ENCODE assay signal across 31 cellular contexts in genomic region chr1:4212796-4213195, GRCh38.
"Had no signal": no experiment of that assay in that cellular context is flagged by ENCODE, and none has a peak within 500 bp of the region (broad histone marks: within the 10 kb centered on the region; RNA-seq: fewer than 3 reads in every experiment).

No MANE protein-coding gene starts in this region.

- H3K4me1 Mint-ChIP-seq: immature natural killer cell; mesothelial cell of epicardium; naive B cell; natural killer cell; stimulated activated naive B cell treated with anti-CD40 and anti-IgM and Interleukin-4, amounts not matched to agents 10 μg/mL and 1 μg/mL and 100 μg/mL, for 72 hours had no signal

- DNase-seq: hypothalamus; immature natural killer cell; kidney; left colon; left lung; lower lobe of right lung; mammary epithelial cell; mesenchymal stem cell; naive B cell; natural killer cell; occipital lobe; ovary; retina; right cardiac atrium; stimulated activated CD4-positive, alpha-beta T cell treated with anti-CD3 and anti-CD28 coated beads, Interleukin-12 subunit alpha, Interleukin-12 subunit beta, amount 100 ng/mL, for 4 hours; stimulated activated CD4-positive, alpha-beta T cell treated with anti-CD3 and anti-CD28 coated beads, Interleukin-15, amount 100 ng/mL, for 24 hours; stimulated activated CD4-positive, alpha-beta T cell treated with anti-CD3 and anti-CD28 coated beads, Interleukin-2, amount 100 ng/mL, for 24 hours; stimulated activated CD4-positive, alpha-beta T cell treated with anti-CD3 and anti-CD28 coated beads, Interleukin-4, amount 100 ng/mL, for 1 hour; stimulated activated naive B cell treated with anti-CD40 and anti-IgM and Interleukin-4, amounts not matched to agents 10 μg/mL and 1 μg/mL and 100 μg/mL, for 72 hours; stimulated activated naive CD8-positive, alpha-beta T cell treated with anti-CD3 and anti-CD28 coated beads, Interleukin-15, Interleukin-2, amounts not matched to agents 100 U/mL and 50 U/mL, for 24 hours; stomach; testis; thyroid gland; transverse colon; upper lobe of left lung had no signal

- ATAC-seq: left colon; left lung; lower lobe of right lung; natural killer cell; right cardiac atrium; sciatic nerve; stimulated activated naive B cell treated with anti-CD40 and anti-IgM and Interleukin-4, amounts not matched to agents 10 μg/mL and 1 μg/mL and 100 μg/mL, for 72 hours; stimulated activated naive CD8-positive, alpha-beta T cell treated with anti-CD3 and anti-CD28 coated beads, Interleukin-15, Interleukin-2, amounts not matched to agents 100 U/mL and 50 U/mL, for 24 hours had no signal

- H3K27ac Mint-ChIP-seq: immature natural killer cell; mesothelial cell of epicardium; naive B cell; natural killer cell; stimulated activated naive B cell treated with anti-CD40 and anti-IgM and Interleukin-4, amounts not matched to agents 10 μg/mL and 1 μg/mL and 100 μg/mL, for 72 hours had no signal

- H3K4me3 Mint-ChIP-seq: immature natural killer cell; mesothelial cell of epicardium; naive B cell; natural killer cell; stimulated activated naive B cell treated with anti-CD40 and anti-IgM and Interleukin-4, amounts not matched to agents 10 μg/mL and 1 μg/mL and 100 μg/mL, for 72 hours had no signal

- H3K27ac ChIP-seq: left lung, lower lobe of right lung, neutrophil, ovary, prostate gland, skin epidermis, stomach, testis, thyroid gland, transverse colon, upper lobe of left lung, vagina had no signal

- H3K9me3 ChIP-seq: left lung, lower lobe of right lung, neutrophil, ovary, prostate gland, testis, thyroid gland, transverse colon, upper lobe of left lung, vagina had no signal

- H3K4me3 ChIP-seq: left lung, lower lobe of right lung, ovary, prostate gland, skin epidermis, stomach, testis, thyroid gland, transverse colon, upper lobe of left lung, vagina had no signal

- H3K36me3 ChIP-seq: left lung, lower lobe of right lung, neutrophil, ovary, prostate gland, stomach, thyroid gland, transverse colon, upper lobe of left lung, vagina had no signal

- H3K4me1 ChIP-seq: left lung, lower lobe of right lung, prostate gland, stomach, testis, thyroid gland, transverse colon, upper lobe of left lung, vagina had no signal

- H3K36me3 Mint-ChIP-seq: immature natural killer cell, mesothelial cell of epicardium, natural killer cell had no signal

- H3K9me3 Mint-ChIP-seq: immature natural killer cell, natural killer cell had no signal

- H3K27me3 ChIP-seq: neutrophil, ovary, testis, thyroid gland, transverse colon, upper lobe of left lung, vagina had no signal
